Comparison of ENCODE assay signal across 10 cellular contexts in the genomic region with DNA sequence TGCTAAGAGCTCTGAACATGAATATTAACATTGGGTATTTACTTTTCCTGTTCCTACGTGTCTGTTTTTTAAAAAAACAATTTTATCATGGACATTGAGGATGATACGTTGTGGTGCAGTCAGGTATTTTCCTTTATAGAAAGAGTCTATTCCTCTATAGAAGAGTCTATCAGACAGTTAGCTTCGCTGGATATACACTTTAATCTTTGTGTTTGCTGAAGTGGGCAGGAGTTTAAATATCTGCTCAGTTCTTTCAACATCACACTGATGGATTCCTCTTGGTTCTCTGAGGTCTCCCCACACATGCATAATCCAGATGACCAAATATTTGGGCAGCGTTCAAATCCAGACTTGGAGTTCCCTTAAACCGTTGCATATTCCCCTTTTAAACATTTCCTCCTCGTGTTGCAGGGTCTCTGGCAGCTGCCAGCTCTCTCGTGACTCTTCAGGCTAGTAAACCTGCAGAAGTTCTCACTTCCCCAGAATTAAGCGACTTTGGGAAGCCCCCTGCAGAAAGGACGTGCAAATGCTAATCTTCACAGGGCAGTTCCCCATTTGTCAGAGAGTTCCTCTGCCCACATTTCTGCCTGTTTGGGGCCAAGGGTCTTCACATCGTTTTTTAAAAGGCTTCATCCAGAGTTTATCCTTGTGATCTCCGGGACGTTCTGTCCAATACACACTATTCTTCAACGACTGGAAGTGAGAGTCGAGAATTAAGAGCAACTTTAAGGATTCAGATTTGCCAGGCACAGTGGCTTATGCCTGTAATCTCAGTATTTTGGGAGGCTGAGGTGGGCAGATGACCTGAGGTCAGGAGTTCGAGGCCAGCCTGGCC. TPM values are rescaled to one million over a fixed set of nuclear protein-coding genes. Genes with fewer than 3 reads are reported as not detected.
DNase-seq lines count a peak whose midpoint lies in the region; ATAC-seq, FAIRE-seq and TF ChIP-seq lines count a peak whose summit lies in the region.
"Had no signal": no experiment of that assay in that cellular context is flagged by ENCODE, and none has a peak within 500 bp of the region (broad histone marks: within the 10 kb centered on the region; RNA-seq: fewer than 3 reads in every experiment).

No MANE protein-coding gene starts in this region.

- peak; percentile 25 for DNase-seq in Ammon's horn (ENCODE audit: low spot score)
- DNase-seq in GM19239 (ENCODE audit: insufficient read length, low spot score): no peak
- DNase-seq in amniotic epithelial cell (ENCODE audit: low read depth): peak; percentile 6
- no peak for DNase-seq in NCI-H524 (lab: John Stamatoyannopoulos, UW)
- DNase-seq in MV-4-11 (lab: John Stamatoyannopoulos, UW): no peak
- no peak for DNase-seq in Calu3
- DNase-seq in smooth muscle cell (lab: John Stamatoyannopoulos, UW; ENCODE audit: unreplicated experiment): no peak
- DNase-seq: cerebellar nuclear complex, NCI-H774 had no signal

- no peak overlapping the region for H3K4me3 ChIP-seq in smooth muscle cell

- H3F3A ChIP-seq in smooth muscle cell (ENCODE audit: low read depth): no peaks in the 10 kb centered on the region

- H2AFZ ChIP-seq in smooth muscle cell (ENCODE audit: low read depth): no peak overlapping the region

- no peaks in the 10 kb centered on the region for H3K36me3 Mint-ChIP-seq in Calu3 (ENCODE audit: insufficient read depth, unreplicated experiment)

- H3K27ac Mint-ChIP-seq in Calu3 (ENCODE audit: unreplicated experiment): no peak overlapping the region

- TF ChIP-seq CTCF in Calu3 (IDR thresholded peaks at IDR 0.05; ENCODE audit: unreplicated experiment) (no peak), smooth muscle cell (IDR thresholded peaks at IDR 0.05; ENCODE audit: borderline replicate concordance, insufficient read depth, poor library complexity, severe bottlenecking) (no peak)

- no peak overlapping the region for H3K27ac ChIP-seq in smooth muscle cell (ENCODE audit: low read depth)

- no peak overlapping the region for H3K4me3 Mint-ChIP-seq in Calu3 (ENCODE audit: low read depth, unreplicated experiment)

- H3K27me3 Mint-ChIP-seq in Calu3 (ENCODE audit: unreplicated experiment): peaks cover 5% of the 10 kb centered on the region

- FAIRE-seq in GM19239 (lab: Jason Lieb, UNC): peak; percentile 90

- intact Hi-C loops in Calu3 (cut with micrococcal nuclease; ENCODE audit: unreplicated experiment): no loop called here

- no peak overlapping the region for H3K9ac ChIP-seq in smooth muscle cell (ENCODE audit: low read depth)

- CTCF ChIA-PET in Calu3 (lab: Charles Lee): no interaction called here

- H3K27me3 ChIP-seq in smooth muscle cell (ENCODE audit: low read depth): no peaks in the 10 kb centered on the region

- no peaks in the 10 kb centered on the region for H3K9me3 ChIP-seq in smooth muscle cell (replicated peaks; ENCODE audit: low read depth)

- no peak overlapping the region for H3K4me2 ChIP-seq in smooth muscle cell

- no peaks in the 10 kb centered on the region for H3K79me2 ChIP-seq in smooth muscle cell (ENCODE audit: low read depth)

- H3K4me1 ChIP-seq in smooth muscle cell (ENCODE audit: low read depth): no peaks in the 10 kb centered on the region

- no peaks in the 10 kb centered on the region for H3K4me1 Mint-ChIP-seq in Calu3 (ENCODE audit: low read depth, unreplicated experiment)

- no peaks in the 10 kb centered on the region for H3K9me3 Mint-ChIP-seq in Calu3 (ENCODE audit: low read depth, unreplicated experiment)

- H3K36me3 ChIP-seq in smooth muscle cell (ENCODE audit: low read depth): no peaks in the 10 kb centered on the region

- ATAC-seq in HG02943 (IDR thresholded peaks at IDR 0.05; ENCODE audit: low read depth, unreplicated experiment): peak; percentile 59

- no peaks in the 10 kb centered on the region for H4K20me1 ChIP-seq in smooth muscle cell (ENCODE audit: low read depth)

- 77% methylated on average over 15 of the region's 15 CpGs for whole genome bisulfite sequencing in smooth muscle cell (ENCODE audit: low lambda C conversion rate)

- no TSS peak for BruUV-seq in Calu3 (replicated peaks; lab: Mats Ljungman, UMichigan)

RNA-seq across cellular contexts. Expression of a gene that starts 20.5 kb away (rescaled TPM):
- total RNA-seq in Calu3 (2022): 18.7 and 21.5 TPM in 2 replicates
- total RNA-seq in smooth muscle cell: 31.1 and 32.5 TPM in 2 replicates
- 49.9 and 53.9 TPM in 2 replicates for polyA plus RNA-seq in smooth muscle cell

RNA-seq across cellular contexts. Expression of a gene that starts 20.5 kb away (rescaled TPM):
- total RNA-seq in Calu3 (2022): 15.1 and 17.3 TPM in 2 replicates
- 15.7 and 23.6 TPM in 2 replicates for total RNA-seq in smooth muscle cell
- polyA plus RNA-seq in smooth muscle cell: 17.2 and 19.0 TPM in 2 replicates

Comparison
In these comparisons a context has a peak if more than half of its experiments do, and no peak if none do; other contexts are left out.
1. DNase-seq: peak in Ammon's horn (single experiment) and amniotic epithelial cell (single experiment); none in GM19239 (single experiment), NCI-H524 (0 of 2), MV-4-11 (single experiment), Calu3 (single experiment) and smooth muscle cell (single experiment).